1 cellular context compared by ENCODE assay signal in genomic region chr13:79480954-79481684, GRCh38.
A peak's percentile ranks its signal among the peaks of the same experiment; 100 is the strongest.
TF ChIP-seq lines count a peak whose summit lies in the region.

Gene NDFIP2 (plus strand): TSS chr13:79481155. CDS start chr13:79481204, 49 bp downstream.

TF ChIP-seq in GM12878, 131 proteins besides CTCF, POLR2A, EP300 and RAD21 (continued from another document and continues in another):
- TF ChIP-seq FOXM1 (IDR thresholded peaks at IDR 0.05; ENCODE audit: low read depth, low read length) (no peak), HDGF (IDR thresholded peaks at IDR 0.05) (peak; percentile 36; the same call in 1 of the 2 replicates), ATF3 (IDR thresholded peaks at IDR 0.05; ENCODE audit: borderline replicate concordance, extremely low read depth, low read depth, low read length) (no peak), GABPA (IDR thresholded peaks at IDR 0.05; ENCODE audit: low read depth) (peak; percentile 82), MTA2 (IDR thresholded peaks at IDR 0.05; ENCODE audit: low read depth) (no peak), CREB1 (IDR thresholded peaks at IDR 0.05; ENCODE audit: low read depth) (peak; percentile 71), RB1 (IDR thresholded peaks at IDR 0.05; ENCODE audit: borderline replicate concordance) (0 out of 2 replicates have a peak, but pooled peaks have one; percentile 45), CHD4 (IDR thresholded peaks at IDR 0.05) (no peak), HCFC1 (IDR thresholded peaks at IDR 0.05; ENCODE audit: low read length) (no peak), NR2F1 (conservative IDR thresholded peaks at IDR 0.05) (0 out of 2 replicates have a peak, but pooled peaks have one; percentile 28), NKRF (conservative IDR thresholded peaks at IDR 0.05) (peak; percentile 67), SMC3 (IDR thresholded peaks at IDR 0.05; ENCODE audit: borderline replicate concordance, low read length) (no peak), LARP7 (IDR thresholded peaks at IDR 0.05) (peak; percentile 46; the same call in 1 of the 2 replicates), SUPT20H (IDR thresholded peaks at IDR 0.05; ENCODE audit: borderline replicate concordance, control insufficient read depth, low read depth, low read length) (no peak), PRDM15 (CRISPR knock-in tag; IDR thresholded peaks at IDR 0.05) (no peak), JUND (IDR thresholded peaks at IDR 0.05; ENCODE audit: low read depth, low read length) (no peak), SREBF1 (IDR thresholded peaks at IDR 0.05; ENCODE audit: low read length) (no peak), ZSCAN29 (IDR thresholded peaks at IDR 0.05) (no peak), IKZF1 (conservative IDR thresholded peaks at IDR 0.05) (peak; percentile 98), TCF7 (IDR thresholded peaks at IDR 0.05; ENCODE audit: borderline replicate concordance) (no peak), BCLAF1 (IDR thresholded peaks at IDR 0.05) (no peak), JUNB (IDR thresholded peaks at IDR 0.05) (no peak), SIN3A (IDR thresholded peaks at IDR 0.05; ENCODE audit: low read depth, low read length) (0 out of 2 replicates have a peak, but pooled peaks have one; percentile 65), MTA3 (IDR thresholded peaks at IDR 0.05; ENCODE audit: borderline replicate concordance, low read length) (no peak), SKIL (IDR thresholded peaks at IDR 0.05; ENCODE audit: low read depth, poor library complexity, severe bottlenecking) (no peak), EED (IDR thresholded peaks at IDR 0.05; ENCODE audit: low read depth) (peak; percentile 86), SMAD1 (IDR thresholded peaks at IDR 0.05; ENCODE audit: low read depth, partially characterized antibody) (no peak), NBN (IDR thresholded peaks at IDR 0.05) (no peak; the same call in 1 of the 2 replicates), CHD2 (IDR thresholded peaks at IDR 0.05; ENCODE audit: borderline replicate concordance, low read depth, low read length) (no peak), ZBTB4 (CRISPR knock-in tag; IDR thresholded peaks at IDR 0.05) (no peak), CREM (IDR thresholded peaks at IDR 0.05; ENCODE audit: low read depth) (peak; percentile 38), IRF5 (IDR thresholded peaks at IDR 0.05; ENCODE audit: borderline replicate concordance) (peak; percentile 68; the same call in 1 of the 2 replicates), YY1 (IDR thresholded peaks at IDR 0.05; ENCODE audit: low read depth, low read length) (no peak), DPF2 (IDR thresholded peaks at IDR 0.05) (peak; percentile 83), NFIC (IDR thresholded peaks at IDR 0.05; ENCODE audit: low read depth, low read length) (peak; percentile 32; the same call in 1 of the 2 replicates), PAX8 (IDR thresholded peaks at IDR 0.05) (no peak), ZNF24 (IDR thresholded peaks at IDR 0.05) (no peak), ATF2 (IDR thresholded peaks at IDR 0.05; ENCODE audit: low read length) (no peak; the same call in 1 of the 2 replicates), SREBF2 (IDR thresholded peaks at IDR 0.05; ENCODE audit: low read length) (no peak), PML (IDR thresholded peaks at IDR 0.05; ENCODE audit: low read length) (peak; percentile 75; the same call in 1 of the 2 replicates), ZBED1 (IDR thresholded peaks at IDR 0.05; ENCODE audit: borderline replicate concordance) (no peak), YBX1 (IDR thresholded peaks at IDR 0.05) (no peak), RCOR1 (conservative IDR thresholded peaks at IDR 0.05; ENCODE audit: low read depth, low read length) (no peak), BRCA1 (IDR thresholded peaks at IDR 0.05; ENCODE audit: low read depth, low read length) (no peak), PBX3 (IDR thresholded peaks at IDR 0.05; ENCODE audit: insufficient replicate concordance, low read depth, low read length) (no peak)
